20 cellular contexts compared by ENCODE assay signal in genomic region chr15:49900036-49900435, GRCh38.
A peak's percentile ranks its signal among the peaks of the same experiment; 100 is the strongest.
DNase-seq lines count a peak whose midpoint lies in the region; ATAC-seq, FAIRE-seq and TF ChIP-seq lines count a peak whose summit lies in the region.
"Had no signal": no experiment of that assay in that cellular context is flagged by ENCODE, and none has a peak within 500 bp of the region (broad histone marks: within the 10 kb centered on the region; RNA-seq: fewer than 3 reads in every experiment).

No MANE protein-coding gene starts in this region.

- ATAC-seq in Right ventricle myocardium inferior (peak; percentile 48), Right ventricle myocardium superior (ENCODE audit: poor library complexity) (peak; percentile 48), GM19455 (IDR thresholded peaks at IDR 0.05; ENCODE audit: unreplicated experiment) (no peak)
- ATAC-seq: activated CD4-positive, alpha-beta T cell treated with anti-CD3 and anti-CD28 coated beads for 36 hours; lower lobe of right lung; stimulated activated naive CD8-positive, alpha-beta T cell treated with anti-CD3 and anti-CD28 coated beads, Interleukin-15, Interleukin-2, amounts not matched to agents 100 U/mL and 50 U/mL, for 24 hours had no signal

- H3K4me1 ChIP-seq in osteoblast (ENCODE audit: insufficient read depth, low read length) (peaks cover 54% of the 10 kb centered on the region), vagina (peaks cover 47% of the 10 kb centered on the region)
- H3K4me1 ChIP-seq: lower lobe of right lung had no signal

- no peak overlapping the region for H3K4me2 ChIP-seq in osteoblast (ENCODE audit: insufficient read depth, low read length)

- H3K4me3 ChIP-seq in osteoblast (ENCODE audit: insufficient read depth, low read length) (no peak overlapping the region), vagina (no peak overlapping the region)
- H3K4me3 ChIP-seq: lower lobe of right lung, SJSA1 had no signal

- H4K20me1 ChIP-seq in osteoblast (ENCODE audit: insufficient read depth, low read length) = no peaks in the 10 kb centered on the region

- no peaks in the 10 kb centered on the region for H3K79me2 ChIP-seq in osteoblast (ENCODE audit: insufficient read depth, low read length)

- H3K36me3 ChIP-seq in osteoblast (ENCODE audit: insufficient read depth, low read length) (no peaks in the 10 kb centered on the region), vagina (no peaks in the 10 kb centered on the region)
- H3K36me3 ChIP-seq: lower lobe of right lung, SJSA1 had no signal

- no peak for TF ChIP-seq CTCF in osteoblast (IDR thresholded peaks at IDR 0.05; ENCODE audit: extremely low read depth, low read depth, low read length)
- no peak for TF ChIP-seq CTCF in vagina (IDR thresholded peaks at IDR 0.05)
- TF ChIP-seq CTCF in D721Med (IDR thresholded peaks at IDR 0.05; ENCODE audit: insufficient read depth, missing control alignments) = no peak

- DNase-seq in Right ventricle myocardium inferior (ENCODE audit: missing footprints) (no peak), cardiac septum (ENCODE audit: low spot score) (no peak), Right ventricle myocardium superior (no peak), osteoblast (ENCODE audit: insufficient read length, low spot score, missing footprints) (no peak), vagina (ENCODE audit: extremely low spot score in 2 of 2) (no peak), OCI-M1 (lab: John Stamatoyannopoulos, UW) (no peak), D721Med (ENCODE audit: insufficient read length, low spot score) (no peak)
- DNase-seq: activated CD4-positive, alpha-beta T cell treated with anti-CD3 and anti-CD28 coated beads for 36 hours; activated T-cell treated with anti-CD3 and anti-CD28 coated beads, Interleukin-2, amount 50 U/mL, for 24 hours; CD8-positive, alpha-beta memory T cell; KBM-7; lower lobe of right lung; NCI-H1105; occipital lobe; small intestine; stimulated activated naive CD8-positive, alpha-beta T cell treated with anti-CD3 and anti-CD28 coated beads, Interleukin-15, Interleukin-2, amounts not matched to agents 100 U/mL and 50 U/mL, for 24 hours; T-helper 9 cell had no signal

- H3K9me3 ChIP-seq in osteoblast (ENCODE audit: low read depth, low read length) (no peaks in the 10 kb centered on the region), vagina (no peaks in the 10 kb centered on the region)
- H3K9me3 ChIP-seq: lower lobe of right lung, SJSA1 had no signal

- H2AFZ ChIP-seq in osteoblast (ENCODE audit: low read length) = peak overlapping the region; percentile 17

- no peak for TF ChIP-seq POLR2A in vagina (IDR thresholded peaks at IDR 0.05)

- no peak for FAIRE-seq in D721Med (lab: Jason Lieb, UNC)
- FAIRE-seq: GM12892, small intestine had no signal

- H3K27ac ChIP-seq in osteoblast (ENCODE audit: low read depth, low read length) (no peak overlapping the region), vagina (peak overlapping the region; percentile 82)
- H3K27ac ChIP-seq: lower lobe of right lung, SJSA1 had no signal

- H3K27me3 ChIP-seq in osteoblast (ENCODE audit: insufficient read depth, low read length) (no peaks in the 10 kb centered on the region), vagina (no peaks in the 10 kb centered on the region)
- H3K27me3 ChIP-seq: SJSA1 had no signal

- intact Hi-C loops in Right ventricle myocardium inferior (cut with DNase I) = loop anchor here (10.0 kb wide), 1 partner anchor 105 kb away; no protein-coding TSS in a partner anchor
- intact Hi-C loops in cardiac septum (cut with DNase I) = loop anchor here (5.0 to 10.0 kb wide), 3 partner anchors 38 to 155 kb away; no protein-coding TSS in a partner anchor
- intact Hi-C loops in Right ventricle myocardium superior (cut with DNase I) = loop anchor here (10.0 kb wide), 1 partner anchor 105 kb away; no protein-coding TSS in a partner anchor
- intact Hi-C loops in vagina (cut with DNase I) = loop anchor here (10.0 kb wide), 1 partner anchor 155 kb away; no protein-coding TSS in a partner anchor
